In genomic region chr17:28498652-28499365, GRCh38 we compare ENCODE assay signal across 1 cellular context.
TF ChIP-seq lines count a peak whose summit lies in the region.

No MANE protein-coding gene starts in this region.

TF ChIP-seq in H1, 55 proteins besides CTCF, POLR2A, EP300 and RAD21 (continued from another document):
- TF ChIP-seq RBBP5 (IDR thresholded peaks at IDR 0.05; ENCODE audit: borderline replicate concordance, low read depth, low read length) (no peak), BACH1 (IDR thresholded peaks at IDR 0.05; ENCODE audit: low read length) (no peak)
